Comparison of ENCODE assay signal across 26 cellular contexts in genomic region chr10:64952042-64952441, GRCh38.
"Had no signal": no experiment of that assay in that cellular context is flagged by ENCODE, and none has a peak within 500 bp of the region (broad histone marks: within the 10 kb centered on the region; RNA-seq: fewer than 3 reads in every experiment).

No MANE protein-coding gene starts in this region.

- H3K9me3 ChIP-seq: gastrocnemius medialis, mucosa of descending colon had no signal

- H3K4me1 Mint-ChIP-seq: mesothelial cell of epicardium, naive B cell had no signal

- DNase-seq: effector CD8-positive, alpha-beta T cell; erythroblast; esophagus squamous epithelium; foreskin fibroblast; foreskin melanocyte; gastrocnemius medialis; glutamatergic neuron; head of caudate nucleus; heart right ventricle; hippocampal formation; left cardiac atrium; left lung; left ventricle myocardium superior; lower lobe of right lung; mesenchymal stem cell; mucosa of descending colon; naive B cell had no signal

- H3K4me3 ChIP-seq: coronary artery, esophagus squamous epithelium, gastrocnemius medialis, heart right ventricle, left lung, lower lobe of right lung, mucosa of descending colon had no signal

- H3K27me3 ChIP-seq: esophagus squamous epithelium, gastrocnemius medialis, heart right ventricle, left lung had no signal

- H3K4me3 Mint-ChIP-seq: dendritic cell treated with granulocyte-macrophage colony-stimulating factor and Interleukin-4, amounts not matched to agents 40 ng/mL and 50 ng/mL, for 4 days; mesothelial cell of epicardium; naive B cell had no signal

- H3K36me3 Mint-ChIP-seq: mesothelial cell of epicardium, naive B cell had no signal

- ATAC-seq: esophagus mucosa, gastrocnemius medialis, heart right ventricle, left cardiac atrium, left lung, left ventricle myocardium superior, lower lobe of right lung, mucosa of descending colon had no signal

- FAIRE-seq: colon, endometrium, islet of Langerhans, keratinocyte had no signal

- H3K4me1 ChIP-seq: esophagus squamous epithelium, gastrocnemius medialis, heart right ventricle, left lung, lower lobe of right lung had no signal

- H3K27ac Mint-ChIP-seq: dendritic cell treated with granulocyte-macrophage colony-stimulating factor and Interleukin-4, amounts not matched to agents 40 ng/mL and 50 ng/mL, for 4 days; mesothelial cell of epicardium; naive B cell had no signal

- H3K36me3 ChIP-seq: esophagus squamous epithelium, gastrocnemius medialis, heart right ventricle, left lung, lower lobe of right lung had no signal

- H3K27ac ChIP-seq: coronary artery, epithelial cell of prostate, esophagus squamous epithelium, gastrocnemius medialis, heart right ventricle, left lung, lower lobe of right lung had no signal

- H3K27me3 Mint-ChIP-seq: dendritic cell treated with granulocyte-macrophage colony-stimulating factor and Interleukin-4, amounts not matched to agents 40 ng/mL and 50 ng/mL, for 4 days; naive B cell had no signal
